11 cellular contexts compared by ENCODE assay signal in the genomic region with DNA sequence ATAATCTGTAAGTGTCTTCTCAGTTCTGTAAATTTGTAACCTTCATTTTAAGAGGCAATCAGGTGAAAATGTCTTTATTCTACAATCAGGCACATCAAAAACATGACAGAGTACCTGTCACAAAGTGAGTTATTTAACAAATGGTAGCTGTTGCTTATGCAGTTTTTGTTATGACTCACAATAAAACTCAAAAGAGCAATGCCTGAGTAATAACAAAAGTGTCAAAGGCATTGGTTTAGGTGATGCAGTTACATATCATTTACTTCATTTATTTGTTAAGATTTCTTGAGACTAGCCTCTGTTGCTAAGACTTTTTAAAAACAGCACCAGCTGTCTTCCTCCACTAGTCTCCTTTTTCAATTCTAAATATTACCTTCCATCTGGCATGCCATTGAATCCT.
DNase-seq lines count a peak whose midpoint lies in the region; ATAC-seq and TF ChIP-seq lines count a peak whose summit lies in the region.
"Had no signal": no experiment of that assay in that cellular context is flagged by ENCODE, and none has a peak within 500 bp of the region (broad histone marks: within the 10 kb centered on the region; RNA-seq: fewer than 3 reads in every experiment).

No MANE protein-coding gene starts in this region.

- peaks cover 5 to 56% (median 5%) of the 10 kb centered on the region in 3 donors for H3K36me3 Mint-ChIP-seq in CD8-positive, alpha-beta memory T cell

- peaks cover 16 to 61% (median 16%) of the 10 kb centered on the region in 5 donors for H3K9me3 Mint-ChIP-seq in CD8-positive, alpha-beta memory T cell

- H3K27ac ChIP-seq in CD8-positive, alpha-beta memory T cell (ENCODE audit: low read depth, low read length) = no peak overlapping the region

- no peaks in the 10 kb centered on the region for H3K4me1 Mint-ChIP-seq in CD8-positive, alpha-beta memory T cell

- no peaks in the 10 kb centered on the region for H3K9me3 ChIP-seq in CD8-positive, alpha-beta memory T cell (ENCODE audit: low read length)

- peak; percentile 47 for DNase-seq in GM06990 (ENCODE audit: extremely low read depth, insufficient read length)
- no peak for DNase-seq in kidney tubule cell (ENCODE audit: low spot score)
- DNase-seq in superior temporal gyrus (ENCODE audit: extremely low spot score) = no peak
- no peak for DNase-seq in CD8-positive, alpha-beta memory T cell
- no peak for DNase-seq in activated CD4-positive, alpha-beta T cell treated with anti-CD3 and anti-CD28 coated beads, Interleukin-2, amount 50 U/mL, for 1 hour
- DNase-seq: IMR-90, NCI-H748 treated with DMSO at 0.1 percent for 48 hours, SHP77 treated with DMSO at 0.1 percent for 48 hours had no signal

- H3K4me3 ChIP-seq in GM06990 (replicated peaks; ENCODE audit: low read depth, low read length) = no peak overlapping the region
- H3K4me3 ChIP-seq in CD8-positive, alpha-beta memory T cell (ENCODE audit: low read length) = no peak overlapping the region

- H3K36me3 ChIP-seq in GM06990 (ENCODE audit: control insufficient read depth, insufficient read depth, low read length) = no peaks in the 10 kb centered on the region
- no peaks in the 10 kb centered on the region for H3K36me3 ChIP-seq in CD8-positive, alpha-beta memory T cell (ENCODE audit: insufficient read depth, low read length)

- ATAC-seq in GM18873 (IDR thresholded peaks at IDR 0.05; ENCODE audit: low FRiP score, unreplicated experiment) = peak; percentile 94
- ATAC-seq in HG02678 (IDR thresholded peaks at IDR 0.05; ENCODE audit: unreplicated experiment) = peak; percentile 56
- peak; percentile 85 for ATAC-seq in HG03442 (IDR thresholded peaks at IDR 0.05; ENCODE audit: unreplicated experiment)

- POLR2A ChIA-PET in CD8-positive, alpha-beta memory T cell (lab: Charles Lee) = no interaction called here

- CTCF ChIA-PET in CD8-positive, alpha-beta memory T cell (lab: Charles Lee) = no interaction called here

- no peaks in the 10 kb centered on the region for H3K27me3 ChIP-seq in GM06990 (replicated peaks; ENCODE audit: control insufficient read depth, insufficient read depth, low read length)
- H3K27me3 ChIP-seq in CD8-positive, alpha-beta memory T cell (ENCODE audit: insufficient read depth, low read length, poor library complexity, severe bottlenecking) = no peaks in the 10 kb centered on the region

- no peaks in the 10 kb centered on the region for H3K4me1 ChIP-seq in CD8-positive, alpha-beta memory T cell (ENCODE audit: insufficient read depth, low read length)

- no peak for TF ChIP-seq CTCF in GM06990 (IDR thresholded peaks at IDR 0.05; ENCODE audit: insufficient read depth, low read length, poor library complexity, severe bottlenecking)

- H3K27me3 Mint-ChIP-seq in CD8-positive, alpha-beta memory T cell = no peaks in the 10 kb centered on the region

- no peak overlapping the region for H3K4me3 Mint-ChIP-seq in CD8-positive, alpha-beta memory T cell

- H3K27ac Mint-ChIP-seq in CD8-positive, alpha-beta memory T cell = no peak overlapping the region
